21 cellular contexts compared by ENCODE assay signal in genomic region chr16:82091225-82091624, GRCh38. TPM values are rescaled to one million over a fixed set of nuclear protein-coding genes. Genes with fewer than 3 reads are reported as not detected.
A peak's percentile ranks its signal among the peaks of the same experiment; 100 is the strongest.
DNase-seq lines count a peak whose midpoint lies in the region; ATAC-seq and TF ChIP-seq lines count a peak whose summit lies in the region.
"Had no signal": no experiment of that assay in that cellular context is flagged by ENCODE, and none has a peak within 500 bp of the region (broad histone marks: within the 10 kb centered on the region; RNA-seq: fewer than 3 reads in every experiment).

No MANE protein-coding gene starts in this region.

- no peak for TF ChIP-seq CTCF in AG04449 (IDR thresholded peaks at IDR 0.05; ENCODE audit: insufficient read depth, low read length, missing control alignments)
- TF ChIP-seq CTCF in choroid plexus epithelial cell (conservative IDR thresholded peaks at IDR 0.05; ENCODE audit: low read depth, low read length), result no peak

- H3K4me3 ChIP-seq in AG04449 (ENCODE audit: low read depth, low read length) (no peak overlapping the region), choroid plexus epithelial cell (ENCODE audit: low read depth, low read length) (no peak overlapping the region)
- H3K4me3 ChIP-seq: coronary artery, transverse colon had no signal

- CTCF ChIA-PET in AG04449 (lab: Yijun Ruan, JAX), result no interaction called here

- DNase-seq in AG04449 (ENCODE audit: low read depth, low spot score) (peak; percentile 24), HT1080 (ENCODE audit: low read depth) (peak; percentile 45), choroid plexus epithelial cell (ENCODE audit: low read depth) (peak; percentile 67), kidney tubule cell (ENCODE audit: low spot score) (peak; percentile 40), NCI-H1436 treated with DMSO at 0.1 percent for 48 hours (lab: John Stamatoyannopoulos, UW) (no peak), C1 segment of cervical spinal cord (lab: John Stamatoyannopoulos, UW) (no peak)
- no peak for DNase-seq in central memory CD4-positive, alpha-beta T cell
- DNase-seq: activated CD8-positive, alpha-beta T cell treated with anti-CD3 and anti-CD28 coated beads, Interleukin-2, amount 10 ng/mL, durations not matched to agents 7 days and 5 days; activated naive CD8-positive, alpha-beta T cell treated with anti-CD3 and anti-CD28 coated beads, Interleukin-2, amount 50 U/mL, for 24 hours; erythroblast; GF-D8; hypothalamus; NCI-H146; NCI-H345; T-helper 1 cell; transverse colon had no signal

- POLR2A ChIA-PET in AG04449 (lab: Yijun Ruan, JAX), result interaction anchor here (0.7 to 1.1 kb wide), 2 partner anchors 9 to 54 kb away, joined by 3 read pairs; no protein-coding TSS in a partner anchor

- ATAC-seq in HG03196 (IDR thresholded peaks at IDR 0.05; ENCODE audit: unreplicated experiment), result no peak
- ATAC-seq: activated CD8-positive, alpha-beta T cell treated with anti-CD3 and anti-CD28 coated beads, Interleukin-2, amount 10 ng/mL, durations not matched to agents 7 days and 5 days; activated naive CD8-positive, alpha-beta T cell treated with anti-CD3 and anti-CD28 coated beads, Interleukin-2, amount 50 U/mL, for 24 hours; left lobe of liver; stimulated activated effector memory CD8-positive, alpha-beta T cell treated with anti-CD3 and anti-CD28 coated beads, Interleukin-12 subunit alpha, Interleukin-12 subunit beta, amount 100 ng/mL, for 72 hours had no signal

RNA-seq across cellular contexts. Expression of gene HSD17B2, which starts 56.2 kb away (rescaled TPM):
- 2.2 and 4.4 TPM in 2 replicates for total RNA-seq in HT1080 (2014; rRNA removed; shearing (Covaris generic))
- 3.5 and 5.1 TPM in 2 replicates for polyA plus RNA-seq in HT1080 (2015; cell fraction: cytosol; rRNA removed)
- polyA plus RNA-seq in HT1080 (2015; cell fraction: nucleus; rRNA removed), result 4.5 and 12.0 TPM in 2 replicates
- total RNA-seq: activated CD8-positive, alpha-beta T cell treated with anti-CD3 and anti-CD28 coated beads, Interleukin-2, amount 10 ng/mL, durations not matched to agents 7 days and 5 days; posterior vena cava had no signal

Comparison
In these comparisons a context has a peak if more than half of its experiments do, and no peak if none do; other contexts are left out.
1. DNase-seq: peak in AG04449 (single experiment), HT1080 (single experiment), choroid plexus epithelial cell (single experiment) and kidney tubule cell (single experiment); none in central memory CD4-positive, alpha-beta T cell (single experiment), NCI-H1436 treated with DMSO at 0.1 percent for 48 hours (single experiment) and C1 segment of cervical spinal cord (0 of 14).